2 cellular contexts compared by ENCODE assay signal in the genomic region with DNA sequence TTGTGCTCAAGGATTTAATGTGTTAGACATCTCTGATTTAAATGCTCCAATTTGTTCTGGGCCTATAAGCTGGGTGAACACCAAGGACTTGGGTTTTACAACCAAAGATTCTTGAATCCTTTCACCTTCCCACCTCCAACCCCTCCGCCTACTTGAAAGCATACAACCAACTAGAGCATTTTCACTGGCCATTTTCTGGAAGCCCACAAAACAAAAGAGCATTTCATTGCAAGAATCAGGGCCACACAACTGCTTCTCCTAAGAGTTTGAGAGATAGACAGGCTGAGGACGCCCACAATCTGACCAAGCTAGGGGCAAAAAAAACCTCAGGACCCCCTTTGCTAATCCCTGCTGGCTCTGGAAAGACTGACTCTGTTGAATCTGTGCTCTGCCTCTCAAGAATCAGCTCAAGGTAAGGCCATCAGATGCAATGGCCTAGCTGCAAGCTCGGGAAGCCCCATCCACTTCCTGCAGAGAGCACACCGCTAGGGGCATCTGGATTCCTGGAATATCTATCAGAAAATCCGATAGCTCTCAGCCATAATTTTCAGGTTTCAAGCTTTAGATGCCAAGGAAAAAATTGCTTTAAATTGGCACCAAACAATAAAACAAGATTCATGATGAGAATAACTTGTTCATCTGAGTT.
TF ChIP-seq lines count a peak whose summit lies in the region.

No MANE protein-coding gene starts in this region.

TF ChIP-seq in HepG2, 621 proteins besides CTCF, POLR2A, EP300 and RAD21:
- TF ChIP-seq, protein P1, sequence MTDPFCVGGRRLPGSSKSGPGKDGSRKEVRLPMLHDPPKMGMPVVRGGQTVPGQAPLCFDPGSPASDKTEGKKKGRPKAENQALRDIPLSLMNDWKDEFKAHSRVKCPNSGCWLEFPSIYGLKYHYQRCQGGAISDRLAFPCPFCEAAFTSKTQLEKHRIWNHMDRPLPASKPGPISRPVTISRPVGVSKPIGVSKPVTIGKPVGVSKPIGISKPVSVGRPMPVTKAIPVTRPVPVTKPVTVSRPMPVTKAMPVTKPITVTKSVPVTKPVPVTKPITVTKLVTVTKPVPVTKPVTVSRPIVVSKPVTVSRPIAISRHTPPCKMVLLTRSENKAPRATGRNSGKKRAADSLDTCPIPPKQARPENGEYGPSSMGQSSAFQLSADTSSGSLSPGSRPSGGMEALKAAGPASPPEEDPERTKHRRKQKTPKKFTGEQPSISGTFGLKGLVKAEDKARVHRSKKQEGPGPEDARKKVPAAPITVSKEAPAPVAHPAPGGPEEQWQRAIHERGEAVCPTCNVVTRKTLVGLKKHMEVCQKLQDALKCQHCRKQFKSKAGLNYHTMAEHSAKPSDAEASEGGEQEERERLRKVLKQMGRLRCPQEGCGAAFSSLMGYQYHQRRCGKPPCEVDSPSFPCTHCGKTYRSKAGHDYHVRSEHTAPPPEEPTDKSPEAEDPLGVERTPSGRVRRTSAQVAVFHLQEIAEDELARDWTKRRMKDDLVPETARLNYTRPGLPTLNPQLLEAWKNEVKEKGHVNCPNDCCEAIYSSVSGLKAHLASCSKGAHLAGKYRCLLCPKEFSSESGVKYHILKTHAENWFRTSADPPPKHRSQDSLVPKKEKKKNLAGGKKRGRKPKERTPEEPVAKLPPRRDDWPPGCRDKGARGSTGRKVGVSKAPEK (CRISPR knock-in tag; IDR thresholded peaks at IDR 0.05; ENCODE audit: borderline replicate concordance), result no peak
- TF ChIP-seq FOXO4 (CRISPR knock-in tag; conservative IDR thresholded peaks at IDR 0.05) (no peak), RBM39 (IDR thresholded peaks at IDR 0.05; ENCODE audit: low read depth, low read length, poor library complexity, severe bottlenecking) (no peak), MTF2 (CRISPR knock-in tag; IDR thresholded peaks at IDR 0.05; ENCODE audit: borderline replicate concordance) (no peak), FOXK1 (CRISPR knock-in tag; IDR thresholded peaks at IDR 0.05; ENCODE audit: borderline replicate concordance, low read depth) (no peak), MXD1 (CRISPR knock-in tag; IDR thresholded peaks at IDR 0.05) (no peak), ZNF768 (CRISPR knock-in tag; IDR thresholded peaks at IDR 0.05) (no peak), ZNF333 (CRISPR knock-in tag; IDR thresholded peaks at IDR 0.05; ENCODE audit: borderline replicate concordance) (no peak), ETV6 (CRISPR knock-in tag; conservative IDR thresholded peaks at IDR 0.05) (no peak), ZNF678 (CRISPR knock-in tag; IDR thresholded peaks at IDR 0.05) (no peak), TBP (CRISPR knock-in tag; IDR thresholded peaks at IDR 0.05) (no peak)
- TF ChIP-seq, protein P2, sequence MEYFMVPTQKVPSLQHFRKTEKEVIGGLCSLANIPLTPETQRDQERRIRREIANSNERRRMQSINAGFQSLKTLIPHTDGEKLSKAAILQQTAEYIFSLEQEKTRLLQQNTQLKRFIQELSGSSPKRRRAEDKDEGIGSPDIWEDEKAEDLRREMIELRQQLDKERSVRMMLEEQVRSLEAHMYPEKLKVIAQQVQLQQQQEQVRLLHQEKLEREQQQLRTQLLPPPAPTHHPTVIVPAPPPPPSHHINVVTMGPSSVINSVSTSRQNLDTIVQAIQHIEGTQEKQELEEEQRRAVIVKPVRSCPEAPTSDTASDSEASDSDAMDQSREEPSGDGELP (IDR thresholded peaks at IDR 0.05; ENCODE audit: borderline replicate concordance, low read depth), result no peak

TF ChIP-seq in SK-N-SH treated with all-trans-retinoic acid at 6 μM for 48 hours, 23 proteins besides CTCF, POLR2A, EP300 and RAD21:
- TF ChIP-seq BACH2 (CRISPR knock-in tag; IDR thresholded peaks at IDR 0.05; ENCODE audit: borderline replicate concordance) (no peak), ZNF70 (CRISPR knock-in tag; IDR thresholded peaks at IDR 0.05) (no peak), ISL1 (CRISPR knock-in tag; IDR thresholded peaks at IDR 0.05) (no peak)
